Comparison of ENCODE assay signal across 8 cellular contexts in the genomic region with DNA sequence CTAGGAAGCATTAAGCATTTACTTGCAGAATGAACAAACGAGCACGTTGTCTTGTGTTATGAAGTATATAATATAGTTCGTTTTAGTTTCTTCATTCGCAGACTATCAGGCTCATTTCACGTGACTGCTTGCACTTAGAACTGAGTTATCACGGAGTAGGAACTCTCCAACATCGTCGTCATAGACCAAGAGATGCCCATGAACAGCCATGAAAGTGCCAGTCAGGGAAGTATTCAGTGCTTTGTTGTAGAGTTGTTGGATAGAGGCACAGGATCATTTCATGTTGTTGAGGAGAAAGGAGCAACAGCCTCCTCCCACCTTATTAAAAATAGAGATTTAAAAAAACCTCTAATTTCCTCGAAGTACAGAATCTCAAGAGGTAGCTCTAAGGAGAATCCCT. TPM values are rescaled to one million over a fixed set of nuclear protein-coding genes. Genes with fewer than 3 reads are reported as not detected.
DNase-seq lines count a peak whose midpoint lies in the region; ATAC-seq, FAIRE-seq and TF ChIP-seq lines count a peak whose summit lies in the region.

No MANE protein-coding gene starts in this region.

- no peak overlapping the region for H3K27ac ChIP-seq in prostate gland
- H3K27ac ChIP-seq in aorta (ENCODE audit: low read depth in 1 of 2, low read length in 2 of 2) = no peak overlapping the region
- no peak overlapping the region for H3K27ac ChIP-seq in adrenal gland

- H3K4me3 ChIP-seq in endocrine pancreas (ENCODE audit: control insufficient read depth, insufficient read depth, low read length) (peak overlapping the region; percentile 83), prostate gland (peak overlapping the region; percentile 44 to 57), aorta (ENCODE audit: low read length in 2 of 2) (no peak overlapping the region), adrenal gland (peak overlapping the region in 2 of 4 donors; percentile 51 to 79)

- no peak for TF ChIP-seq CTCF in GM10266 (IDR thresholded peaks at IDR 0.05; ENCODE audit: control insufficient read depth, insufficient read depth, low read depth, missing control alignments)
- TF ChIP-seq CTCF in prostate gland (IDR thresholded peaks at IDR 0.05) = no peak
- no peak for TF ChIP-seq CTCF in adrenal gland (IDR thresholded peaks at IDR 0.05)

- H3K4me1 ChIP-seq in endocrine pancreas (ENCODE audit: control insufficient read depth, insufficient read depth, low read length) (peaks cover 10% of the 10 kb centered on the region), prostate gland (replicated peaks) (no peaks in the 10 kb centered on the region), aorta (ENCODE audit: control insufficient read depth in 1 of 2, insufficient read depth in 2 of 2, low read length in 2 of 2) (no peaks in the 10 kb centered on the region), adrenal gland (replicated peaks in 1 of 2) (peaks cover 0 to 13% of the 10 kb centered on the region in 2 donors)

- H3K36me3 ChIP-seq in endocrine pancreas (ENCODE audit: control insufficient read depth, insufficient read depth, low read length) (no peaks in the 10 kb centered on the region), prostate gland (no peaks in the 10 kb centered on the region), aorta (ENCODE audit: control insufficient read depth in 1 of 2, insufficient read depth in 2 of 2, low read length in 1 of 2) (no peaks in the 10 kb centered on the region), adrenal gland (replicated peaks in 1 of 2) (no peaks in the 10 kb centered on the region)

- WGBS in prostate gland = 37% methylated on average over 9 of the region's 9 CpGs
- 31 to 43% methylated on average over 9 of the region's 9 CpGs for WGBS in aorta, 2 donors
- 50 to 57% (median 51%) methylated on average over 9 of the region's 9 CpGs for WGBS in adrenal gland, 4 donors

- FAIRE-seq in RCC 7860 (lab: Jason Lieb, UNC) = no peak

- no peaks in the 10 kb centered on the region for H3K9me3 ChIP-seq in endocrine pancreas (ENCODE audit: control insufficient read depth, low read length)
- no peaks in the 10 kb centered on the region for H3K9me3 ChIP-seq in prostate gland
- no peaks in the 10 kb centered on the region for H3K9me3 ChIP-seq in aorta (ENCODE audit: control insufficient read depth, low read length)
- no peaks in the 10 kb centered on the region for H3K9me3 ChIP-seq in adrenal gland (replicated peaks in 1 of 3)

- H3K9ac ChIP-seq in endocrine pancreas (ENCODE audit: control insufficient read depth, insufficient read depth, low read length) = peak overlapping the region; percentile 93

- TF ChIP-seq POLR2A in prostate gland (IDR thresholded peaks at IDR 0.05) (no peak), adrenal gland (IDR thresholded peaks at IDR 0.05) (no peak)

- no peaks in the 10 kb centered on the region for H3K27me3 ChIP-seq in endocrine pancreas (ENCODE audit: control insufficient read depth, insufficient read depth, low read length)
- no peaks in the 10 kb centered on the region for H3K27me3 ChIP-seq in prostate gland (replicated peaks; ENCODE audit: insufficient read depth)
- H3K27me3 ChIP-seq in aorta (ENCODE audit: control insufficient read depth in 1 of 2, insufficient read depth in 2 of 2, low read length in 1 of 2) = no peaks in the 10 kb centered on the region
- no peaks in the 10 kb centered on the region for H3K27me3 ChIP-seq in adrenal gland

- DNase-seq in GM10266 (ENCODE audit: extremely low spot score) = peak; percentile 31
- DNase-seq in NCI-H748 (lab: John Stamatoyannopoulos, UW; ENCODE audit: unreplicated experiment) = peak; percentile 65
- no peak for DNase-seq in prostate gland (ENCODE audit: low spot score)
- DNase-seq in aorta = no peak
- no peak for DNase-seq in RCC 7860 (ENCODE audit: low spot score)
- DNase-seq in NCI-H1930 (lab: John Stamatoyannopoulos, UW) = no peak
- no peak for DNase-seq in adrenal gland

- ATAC-seq in aorta (ENCODE audit: low FRiP score) = no peak

- intact Hi-C loops in prostate gland (cut with DNase I) (no loop called here), aorta (cut with DNase I) (loop anchor here (10.0 kb wide), 3 partner anchors 138 to 208 kb away; a partner anchor contains a TSS), adrenal gland (cut with DNase I) (loop anchor here in 1 of 2 donors (10.0 kb wide), 1 partner anchor 208 kb away; no protein-coding TSS in a partner anchor)

RNA-seq across cellular contexts. Expression of a gene that starts 1.0 kb away (rescaled TPM):
- total RNA-seq in prostate gland (1 to 10 TPM; 1.5 to 3.7 TPM), aorta (1 to 10 TPM; 3.0 to 9.2 TPM), adrenal gland (1 to 10 TPM in 6 of 8 donors, under 1 TPM in 2; 0.47 to 3.1 (median 1.9) TPM)
- polyA plus RNA-seq in aorta (1 to 10 TPM; 2.9 to 5.5 TPM), adrenal gland (under 1 TPM; 0.64 to 0.94 (median 0.75) TPM)

Comparison
In these comparisons a context has a peak if more than half of its experiments do, and no peak if none do; other contexts are left out.
1. DNase-seq: peak in GM10266 (single experiment) and NCI-H748 (single experiment); none in prostate gland (single experiment), aorta (0 of 2), RCC 7860 (single experiment), NCI-H1930 (0 of 2) and adrenal gland (0 of 7).
2. H3K4me3 ChIP-seq: peak in endocrine pancreas (single experiment) and prostate gland (2 of 2); none in aorta (0 of 2).